15 cellular contexts compared by ENCODE assay signal in genomic region chr11:3086114-3086513, GRCh38.
"Had no signal": no experiment of that assay in that cellular context is flagged by ENCODE, and none has a peak within 500 bp of the region (broad histone marks: within the 10 kb centered on the region; RNA-seq: fewer than 3 reads in every experiment).

No MANE protein-coding gene starts in this region.

- H3K9me3 ChIP-seq: neutrophil, spleen, tibial artery had no signal

- H3K9me3 Mint-ChIP-seq: activated CD4-positive, alpha-beta memory T cell treated with anti-CD3 and anti-CD28 coated beads, Interleukin-2, amount 10 ng/mL, durations not matched to agents 7 days and 5 days had no signal

- DNase-seq: activated CD4-positive, alpha-beta memory T cell treated with anti-CD3 and anti-CD28 coated beads, Interleukin-2, amount 10 ng/mL, durations not matched to agents 7 days and 5 days; activated CD4-positive, alpha-beta T cell treated with anti-CD3 and anti-CD28 coated beads for 48 hours; activated CD4-positive, CD25-positive, alpha-beta regulatory T cell; activated CD8-positive, alpha-beta memory T cell treated with anti-CD3 and anti-CD28 coated beads, Interleukin-2, amount 10 ng/mL, durations not matched to agents 7 days and 5 days; erythroblast; hypothalamus; islet precursor cell; mammary epithelial cell; spleen; stimulated activated naive CD4-positive, alpha-beta T cell; substantia nigra; tibial artery had no signal

- H3K4me3 Mint-ChIP-seq: activated CD4-positive, alpha-beta memory T cell treated with anti-CD3 and anti-CD28 coated beads, Interleukin-2, amount 10 ng/mL, durations not matched to agents 7 days and 5 days; activated CD8-positive, alpha-beta memory T cell treated with anti-CD3 and anti-CD28 coated beads, Interleukin-2, amount 10 ng/mL, durations not matched to agents 7 days and 5 days; activated naive CD8-positive, alpha-beta T cell had no signal

- H3K27ac Mint-ChIP-seq: activated CD4-positive, alpha-beta memory T cell treated with anti-CD3 and anti-CD28 coated beads, Interleukin-2, amount 10 ng/mL, durations not matched to agents 7 days and 5 days; activated CD8-positive, alpha-beta memory T cell treated with anti-CD3 and anti-CD28 coated beads, Interleukin-2, amount 10 ng/mL, durations not matched to agents 7 days and 5 days; activated naive CD8-positive, alpha-beta T cell had no signal

- H3K27ac ChIP-seq: neutrophil, parathyroid adenoma, spleen, tibial artery had no signal

- H3K36me3 Mint-ChIP-seq: activated CD8-positive, alpha-beta memory T cell treated with anti-CD3 and anti-CD28 coated beads, Interleukin-2, amount 10 ng/mL, durations not matched to agents 7 days and 5 days; activated naive CD8-positive, alpha-beta T cell had no signal

- H3K4me1 ChIP-seq: parathyroid adenoma, spleen, tibial artery had no signal

- H3K27me3 Mint-ChIP-seq: activated CD8-positive, alpha-beta memory T cell treated with anti-CD3 and anti-CD28 coated beads, Interleukin-2, amount 10 ng/mL, durations not matched to agents 7 days and 5 days had no signal

- H3K4me3 ChIP-seq: spleen, tibial artery had no signal

- ATAC-seq: activated CD8-positive, alpha-beta memory T cell treated with anti-CD3 and anti-CD28 coated beads, Interleukin-2, amount 10 ng/mL, durations not matched to agents 7 days and 5 days had no signal
